In the genomic region with DNA sequence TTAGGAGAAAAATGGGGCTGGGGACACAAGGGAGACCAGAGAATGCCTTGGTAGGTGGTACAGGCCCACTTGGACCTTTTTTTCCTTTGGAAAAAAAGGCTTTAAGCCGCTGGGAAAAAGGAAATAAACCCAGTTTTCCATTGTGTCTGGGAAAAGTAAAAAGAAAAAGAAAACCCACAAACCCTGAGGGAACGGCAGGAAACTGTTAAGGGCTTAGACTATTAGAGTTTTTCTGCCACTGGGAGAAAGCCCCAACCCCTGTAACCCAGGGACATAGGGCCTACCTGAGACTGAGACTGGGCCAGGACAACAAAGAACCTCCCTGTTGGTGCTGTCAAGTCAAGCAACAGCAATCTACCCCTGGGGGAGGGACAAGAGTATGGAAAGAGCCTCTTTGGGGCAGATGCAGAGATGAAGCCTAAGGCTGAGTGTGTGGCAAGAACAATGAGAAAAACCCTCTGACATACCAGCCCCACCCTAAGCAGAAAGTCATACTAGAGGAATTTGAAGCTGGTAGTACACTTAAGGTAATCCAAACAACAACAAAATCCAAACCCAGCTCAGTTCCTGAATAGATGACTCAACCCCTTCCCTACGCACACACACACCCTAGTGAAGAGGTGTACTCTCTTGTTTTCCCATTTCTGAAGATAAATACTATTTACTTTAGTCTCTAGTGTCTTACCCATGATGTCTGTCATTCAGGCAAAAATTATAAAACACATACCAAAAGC, we compare ENCODE assay signal across 10 cellular contexts. TPM values are rescaled to one million over a fixed set of nuclear protein-coding genes. Genes with fewer than 3 reads are reported as not detected.
DNase-seq lines count a peak whose midpoint lies in the region; ATAC-seq and TF ChIP-seq lines count a peak whose summit lies in the region.
"Had no signal": no experiment of that assay in that cellular context is flagged by ENCODE, and none has a peak within 500 bp of the region (broad histone marks: within the 10 kb centered on the region; RNA-seq: fewer than 3 reads in every experiment).

No MANE protein-coding gene starts in this region.

- peak overlapping the region; percentile 57 for H3K27ac Mint-ChIP-seq in activated T-cell treated with anti-CD3 and anti-CD28 coated beads, Interleukin-2, amount 50 U/mL, for 72 hours
- H3K27ac Mint-ChIP-seq in WTC11 (no peak overlapping the region), immature natural killer cell (peak overlapping the region; percentile 1 to 68 (median 36))

- TF ChIP-seq CTCF in WTC11 (IDR thresholded peaks at IDR 0.05), result no peak
- no peak for TF ChIP-seq CTCF in upper lobe of right lung (IDR thresholded peaks at IDR 0.05)

- peaks cover 7 to 16% of the 10 kb centered on the region in 2 donors for H3K36me3 Mint-ChIP-seq in activated T-cell treated with anti-CD3 and anti-CD28 coated beads, Interleukin-2, amount 50 U/mL, for 72 hours (ENCODE audit: insufficient read depth in 2 of 2)
- H3K36me3 Mint-ChIP-seq in WTC11 (peaks cover 28% of the 10 kb centered on the region), immature natural killer cell (peaks cover 5 to 24% (median 14%) of the 10 kb centered on the region in 3 donors)

- no peak for DNase-seq in activated T-cell treated with anti-CD3 and anti-CD28 coated beads, Interleukin-2, amount 50 U/mL, for 72 hours
- no peak for DNase-seq in activated T-cell treated with anti-CD3 and anti-CD28 coated beads, Interleukin-2, amount 50 U/mL, for 1 hour
- no peak for DNase-seq in WTC11 (ENCODE audit: low spot score)
- no peak for DNase-seq in immature natural killer cell
- no peak for DNase-seq in upper lobe of right lung
- DNase-seq in activated CD8-positive, alpha-beta memory T cell treated with anti-CD3 and anti-CD28 coated beads, Interleukin-2, amount 50 U/mL, for 48 hours, result no peak
- DNase-seq in stimulated activated CD4-positive, alpha-beta T cell treated with anti-CD3 and anti-CD28 coated beads, Interleukin-4, amount 100 ng/mL, for 24 hours, result no peak
- no peak for DNase-seq in germinal center (ENCODE audit: low spot score)

- no peaks in the 10 kb centered on the region for H3K4me1 ChIP-seq in upper lobe of right lung

- H3K9me3 ChIP-seq in upper lobe of right lung, result no peaks in the 10 kb centered on the region

- no peak overlapping the region for H3K4me3 ChIP-seq in upper lobe of right lung
- H3K4me3 ChIP-seq: BLaER1 treated with 17β-estradiol and CSF1 and Interleukin-3, amounts not matched to agents 10 nM and 100 nM had no signal

- H3K4me3 Mint-ChIP-seq in activated T-cell treated with anti-CD3 and anti-CD28 coated beads, Interleukin-2, amount 50 U/mL, for 72 hours, result no peak overlapping the region
- H3K4me3 Mint-ChIP-seq in WTC11 (no peak overlapping the region), immature natural killer cell (no peak overlapping the region)

- ATAC-seq in activated T-cell treated with anti-CD3 and anti-CD28 coated beads, Interleukin-2, amount 50 U/mL, for 72 hours (replicated peaks in 1 of 2), result no peak
- ATAC-seq in WTC11 (no peak), upper lobe of right lung (peak; percentile 96)

- CTCF ChIA-PET in WTC11 (lab: Charles Lee), result interaction anchor here (1.2 kb wide), 1 partner anchor 21 kb away, joined by 4 read pairs; no protein-coding TSS in a partner anchor

- H3K36me3 ChIP-seq in upper lobe of right lung, result peaks cover 5% of the 10 kb centered on the region

- H3K27me3 Mint-ChIP-seq in activated T-cell treated with anti-CD3 and anti-CD28 coated beads, Interleukin-2, amount 50 U/mL, for 72 hours (ENCODE audit: low read depth), result no peaks in the 10 kb centered on the region
- H3K27me3 Mint-ChIP-seq in WTC11 (ENCODE audit: low read depth) (no peaks in the 10 kb centered on the region), immature natural killer cell (ENCODE audit: low read depth in 3 of 3) (peaks cover 0 to 1% (median 0%) of the 10 kb centered on the region in 3 donors)

- H3K27me3 ChIP-seq in upper lobe of right lung, result no peaks in the 10 kb centered on the region
- H3K27me3 ChIP-seq: BLaER1 treated with 17β-estradiol and CSF1 and Interleukin-3, amounts not matched to agents 10 nM and 100 nM had no signal

- H3K4me1 Mint-ChIP-seq in activated T-cell treated with anti-CD3 and anti-CD28 coated beads, Interleukin-2, amount 50 U/mL, for 72 hours (ENCODE audit: low read depth), result peaks cover 22% of the 10 kb centered on the region
- H3K4me1 Mint-ChIP-seq in WTC11 (0 out of 2 replicates have a peak, but pooled peaks cover 4% of the 10 kb centered on the region), immature natural killer cell (peaks cover 10 to 14% of the 10 kb centered on the region in 2 donors)

- POLR2A ChIA-PET in WTC11 (lab: Charles Lee), result no interaction called here

- peak overlapping the region; percentile 61 for H3K27ac ChIP-seq in upper lobe of right lung
- H3K27ac ChIP-seq: BLaER1 treated with 17β-estradiol and CSF1 and Interleukin-3, amounts not matched to agents 10 nM and 100 nM had no signal

- intact Hi-C loops in upper lobe of right lung (cut with DNase I), result no loop called here

- H3K9me3 Mint-ChIP-seq in activated T-cell treated with anti-CD3 and anti-CD28 coated beads, Interleukin-2, amount 50 U/mL, for 72 hours, result no peaks in the 10 kb centered on the region
- peaks cover 13% of the 10 kb centered on the region for H3K9me3 Mint-ChIP-seq in WTC11
- H3K9me3 Mint-ChIP-seq in immature natural killer cell, result no peaks in the 10 kb centered on the region

TF ChIP-seq in WTC11, 78 proteins besides CTCF, POLR2A, EP300 and RAD21:
- TF ChIP-seq PRRX2 (CRISPR knock-in tag; IDR thresholded peaks at IDR 0.05) (no peak), GABPB1 (CRISPR knock-in tag; IDR thresholded peaks at IDR 0.05) (peak; percentile 40; the same call in 1 of the 2 replicates), ZNF232 (CRISPR knock-in tag; IDR thresholded peaks at IDR 0.05) (no peak)
- TF ChIP-seq, protein P1, sequence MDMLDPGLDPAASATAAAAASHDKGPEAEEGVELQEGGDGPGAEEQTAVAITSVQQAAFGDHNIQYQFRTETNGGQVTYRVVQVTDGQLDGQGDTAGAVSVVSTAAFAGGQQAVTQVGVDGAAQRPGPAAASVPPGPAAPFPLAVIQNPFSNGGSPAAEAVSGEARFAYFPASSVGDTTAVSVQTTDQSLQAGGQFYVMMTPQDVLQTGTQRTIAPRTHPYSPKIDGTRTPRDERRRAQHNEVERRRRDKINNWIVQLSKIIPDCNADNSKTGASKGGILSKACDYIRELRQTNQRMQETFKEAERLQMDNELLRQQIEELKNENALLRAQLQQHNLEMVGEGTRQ (CRISPR knock-in tag; IDR thresholded peaks at IDR 0.05), result no peak

RNA-seq across cellular contexts. Expression of a gene that starts 22.8 kb away (rescaled TPM):
- 10 to 100 TPM; 66.6 to 82.3 TPM for total RNA-seq in activated T-cell treated with anti-CD3 and anti-CD28 coated beads, Interleukin-2, amount 50 U/mL, for 72 hours
- total RNA-seq in WTC11 (2021) (34.6 to 36.6 TPM (median 34.8 TPM) in 3 replicates), upper lobe of right lung (36.8 TPM)
- polyA plus RNA-seq in immature natural killer cell, result 10 to 100 TPM; 34.9 to 43.8 (median 37.6) TPM

RNA-seq across cellular contexts. Expression of a gene that starts 56.1 kb away (rescaled TPM):
- total RNA-seq in activated T-cell treated with anti-CD3 and anti-CD28 coated beads, Interleukin-2, amount 50 U/mL, for 72 hours, result not detected
- total RNA-seq in WTC11 (2021) (not detected in 3 replicates), upper lobe of right lung (not detected)
- polyA plus RNA-seq in immature natural killer cell, result not detected
- total RNA-seq: SK-MEL-5 had no signal
